ENCODE assay signal across 8 cellular contexts in the genomic region with DNA sequence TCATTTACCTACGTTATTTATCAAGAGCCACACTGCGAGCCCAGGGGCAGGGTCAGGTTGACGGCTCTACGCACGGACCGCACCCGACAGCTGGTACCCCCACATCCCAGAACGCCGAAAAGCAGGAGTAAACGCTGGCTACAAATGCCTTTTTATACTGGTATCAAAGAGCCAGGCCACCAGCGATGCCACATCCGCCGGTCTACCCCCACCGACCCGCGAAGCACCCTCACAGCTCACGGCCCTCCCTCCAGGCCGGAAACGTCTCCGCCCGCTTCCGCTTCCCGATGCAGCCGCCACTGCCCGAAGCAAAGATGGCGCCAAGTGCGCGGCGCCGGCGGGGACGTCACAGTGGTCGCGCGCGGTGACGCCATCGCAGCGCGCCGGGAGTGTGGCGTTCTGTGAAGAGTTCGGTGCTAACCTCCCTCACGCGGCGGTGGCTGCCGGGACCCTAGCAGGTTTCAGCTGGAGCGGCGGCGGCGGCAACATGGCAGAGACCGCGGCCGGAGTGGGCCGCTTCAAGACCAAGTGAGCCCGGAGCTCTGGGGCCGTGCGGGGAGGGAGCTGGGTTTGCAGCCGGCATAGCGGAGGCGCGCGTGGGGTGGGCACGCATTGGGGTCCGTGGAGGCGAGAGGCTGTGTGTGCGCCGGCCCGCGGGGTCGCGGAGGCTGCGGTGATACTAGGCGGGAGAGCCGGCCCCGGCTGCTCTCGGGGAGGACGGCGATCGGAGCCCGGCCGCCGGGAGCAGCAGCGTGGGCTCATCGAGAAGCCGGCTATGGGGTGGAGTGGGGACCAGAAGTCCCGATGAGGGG. TPM values are rescaled to one million over a fixed set of nuclear protein-coding genes. Genes with fewer than 3 reads are reported as not detected.
DNase-seq lines count a peak whose midpoint lies in the region; ATAC-seq and TF ChIP-seq lines count a peak whose summit lies in the region.

Gene TBL3 (plus strand): TSS at position 376 of the 812 bp plus-strand sequence. CDS start 112 bp downstream, at position 488.

- intact Hi-C loops in activated T-helper 2 cell treated with anti-CD3 and anti-CD28 coated beads, Interferon-gamma antibody, Interleukin-2, Interleukin-4, amounts not matched to agents 10 μg/mL and 5 μg/mL and 100 μg/mL, durations not matched to agents 14 hours and 24 hours and 36 hours (cut with micrococcal nuclease) = loop anchor here (1.0 kb wide), 1 partner anchor 10 kb away; no protein-coding TSS in a partner anchor
- intact Hi-C loops in natural killer cell (cut with micrococcal nuclease) = loop anchor here (1.0 kb wide), 1 partner anchor 8 kb away; the partner anchor contains the start of gene RPS2

- peak within 1 kb of the TSS; percentile 89 for H3K4me3 ChIP-seq in GM23248
- peak within 1 kb of the TSS; percentile 82 for H3K4me3 ChIP-seq in fibroblast of mammary gland (ENCODE audit: control insufficient read depth, low read depth, low read length)

- no peaks in the 10 kb centered on the region; the same call in 1 of the 2 replicates for H3K36me3 ChIP-seq in GM23248 (ENCODE audit: low read depth)

- no peaks in the 10 kb centered on the region for H3K9me3 Mint-ChIP-seq in activated T-helper 2 cell treated with anti-CD3 and anti-CD28 coated beads, Interferon-gamma antibody, Interleukin-2, Interleukin-4, amounts not matched to agents 10 μg/mL and 5 μg/mL and 100 μg/mL, durations not matched to agents 14 hours and 24 hours and 36 hours
- no peaks in the 10 kb centered on the region for H3K9me3 Mint-ChIP-seq in natural killer cell

- peak within 1 kb of the TSS; percentile 95 for H3K27ac Mint-ChIP-seq in activated T-helper 2 cell treated with anti-CD3 and anti-CD28 coated beads, Interferon-gamma antibody, Interleukin-2, Interleukin-4, amounts not matched to agents 10 μg/mL and 5 μg/mL and 100 μg/mL, durations not matched to agents 14 hours and 24 hours and 36 hours
- peak within 1 kb of the TSS; percentile 97 to 98 for H3K27ac Mint-ChIP-seq in natural killer cell

- peak within 1 kb of the TSS; percentile 88 for H3K27ac ChIP-seq in GM23248

- peaks cover 34% of the 10 kb centered on the region for H3K79me2 ChIP-seq in GM23248 (ENCODE audit: insufficient read depth)

- TF ChIP-seq CTCF in fibroblast of mammary gland (conservative IDR thresholded peaks at IDR 0.05; ENCODE audit: control insufficient read depth, insufficient read depth, low read depth, low read length) = no peak
- TF ChIP-seq CTCF in natural killer cell (IDR thresholded peaks at IDR 0.05) = no peak

- peak; percentile 96 to 98 (median 97) for ATAC-seq in natural killer cell

- no peaks in the 10 kb centered on the region for H3K27me3 Mint-ChIP-seq in activated T-helper 2 cell treated with anti-CD3 and anti-CD28 coated beads, Interferon-gamma antibody, Interleukin-2, Interleukin-4, amounts not matched to agents 10 μg/mL and 5 μg/mL and 100 μg/mL, durations not matched to agents 14 hours and 24 hours and 36 hours (ENCODE audit: low read depth)
- H3K27me3 Mint-ChIP-seq in natural killer cell (ENCODE audit: low read depth in 2 of 2) = no peaks in the 10 kb centered on the region

- peak within 1 kb of the TSS; percentile 81 for H2AFZ ChIP-seq in GM23248

- H3K9me2 ChIP-seq in GM23248 (ENCODE audit: insufficient read depth) = no peaks in the 10 kb centered on the region

- DNase-seq in EH (ENCODE audit: low read depth) = peak; percentile 94
- peak; percentile 97 for DNase-seq in GM23248
- DNase-seq in Kasumi-1 (lab: John Stamatoyannopoulos, UW) = peak; percentile 62 to 73
- DNase-seq in RPMI8226 = peak; percentile 99
- DNase-seq in activated T-helper 2 cell treated with anti-CD3 and anti-CD28 coated beads, Interferon-gamma antibody, Interleukin-2, Interleukin-4, amounts not matched to agents 10 μg/mL and 5 μg/mL and 100 μg/mL, durations not matched to agents 14 hours and 24 hours and 36 hours (ENCODE audit: low spot score) = peak; percentile 96
- DNase-seq in fibroblast of mammary gland (ENCODE audit: low read depth) = peak; percentile 91
- DNase-seq in natural killer cell = peak; percentile 99
- peak; percentile 93 to 97 (median 95) for DNase-seq in stimulated activated naive CD4-positive, alpha-beta T cell (lab: John Stamatoyannopoulos, UW)

- H3K4me2 ChIP-seq in GM23248 (ENCODE audit: unreplicated experiment) = peak within 1 kb of the TSS; percentile 89

- H4K20me1 ChIP-seq in GM23248 (ENCODE audit: insufficient read depth) = no peaks in the 10 kb centered on the region

- H3K9ac ChIP-seq in GM23248 = peak within 1 kb of the TSS; percentile 92

- no peaks in the 10 kb centered on the region for H3K27me3 ChIP-seq in GM23248 (replicated peaks; ENCODE audit: insufficient read depth)

- 0 out of 2 replicates have a peak, but pooled peaks cover 6% of the 10 kb centered on the region for H3K4me1 ChIP-seq in GM23248 (ENCODE audit: insufficient read depth)

- no peaks in the 10 kb centered on the region for H3F3A ChIP-seq in GM23248 (ENCODE audit: insufficient read depth)

- H3K9me3 ChIP-seq in GM23248 (ENCODE audit: low read depth) = no peaks in the 10 kb centered on the region

- H3K4me3 Mint-ChIP-seq in activated T-helper 2 cell treated with anti-CD3 and anti-CD28 coated beads, Interferon-gamma antibody, Interleukin-2, Interleukin-4, amounts not matched to agents 10 μg/mL and 5 μg/mL and 100 μg/mL, durations not matched to agents 14 hours and 24 hours and 36 hours (ENCODE audit: low read depth) = peak within 1 kb of the TSS; percentile 91
- peak within 1 kb of the TSS; percentile 98 for H3K4me3 Mint-ChIP-seq in natural killer cell

- peaks cover 15% of the 10 kb centered on the region for H3K36me3 Mint-ChIP-seq in activated T-helper 2 cell treated with anti-CD3 and anti-CD28 coated beads, Interferon-gamma antibody, Interleukin-2, Interleukin-4, amounts not matched to agents 10 μg/mL and 5 μg/mL and 100 μg/mL, durations not matched to agents 14 hours and 24 hours and 36 hours (ENCODE audit: low read depth)
- H3K36me3 Mint-ChIP-seq in natural killer cell = no peaks in the 10 kb centered on the region

- 1 to 2% methylated on average over 73 to 86 of the region's 87 CpGs for whole genome bisulfite sequencing in GM23248 (ENCODE audit: low coverage in 1 of 2, low lambda C conversion rate in 2 of 2, missing lambda C conversion rate in 2 of 2), 2 experiments

- in situ Hi-C loops in GM23248 (cut with MboI) = no loop called here

- peaks cover 16% of the 10 kb centered on the region for H3K4me1 Mint-ChIP-seq in activated T-helper 2 cell treated with anti-CD3 and anti-CD28 coated beads, Interferon-gamma antibody, Interleukin-2, Interleukin-4, amounts not matched to agents 10 μg/mL and 5 μg/mL and 100 μg/mL, durations not matched to agents 14 hours and 24 hours and 36 hours (ENCODE audit: low read depth)
- H3K4me1 Mint-ChIP-seq in natural killer cell = peaks cover 18 to 23% of the 10 kb centered on the region in 2 donors

RNA-seq across cellular contexts. Expression of gene TBL3, which starts in this region (rescaled TPM):
- total RNA-seq in GM23248 (2014; rRNA removed; shearing (Covaris generic)) = 43.7 and 68.5 TPM in 2 replicates
- polyA plus RNA-seq in GM23248 (2016; fragmentation: Nextera tagmentation; extraction: Ambion mirVana) = 46.8 and 52.0 TPM in 2 replicates
- total RNA-seq in activated T-helper 2 cell treated with anti-CD3 and anti-CD28 coated beads, Interferon-gamma antibody, Interleukin-2, Interleukin-4, amounts not matched to agents 10 μg/mL and 5 μg/mL and 100 μg/mL, durations not matched to agents 14 hours and 24 hours and 36 hours = 64.2 and 72.5 TPM in 2 replicates
- total RNA-seq in natural killer cell = 10 to 100 TPM; 25.1 to 28.9 (median 28.1) TPM

Comparison
In these comparisons a context has a peak if more than half of its experiments do, and no peak if none do; other contexts are left out.
1. Peak in every context shown above with its lines: DNase-seq, ATAC-seq, H3K4me3 ChIP-seq and H3K27ac ChIP-seq.